In the genomic region with DNA sequence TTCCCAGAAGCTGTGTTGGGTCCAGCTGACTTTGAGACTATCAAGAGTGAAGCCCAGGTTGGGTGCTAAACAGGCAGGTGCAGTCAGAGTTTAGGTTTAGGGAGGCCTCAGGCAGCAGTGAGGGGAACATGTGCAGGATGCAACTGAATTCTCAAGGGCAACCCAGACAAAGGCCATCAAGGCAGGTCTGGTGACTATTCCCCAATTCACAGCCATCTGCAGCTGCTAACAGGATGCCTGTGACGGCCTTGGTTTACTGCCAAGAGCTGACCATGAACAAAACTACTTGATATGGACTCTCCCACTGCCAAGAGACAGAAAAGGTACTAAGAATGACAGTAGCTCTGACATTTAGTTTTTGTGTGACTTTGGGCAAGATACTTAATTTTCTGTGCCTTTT, we compare ENCODE assay signal across 11 cellular contexts. TPM values are rescaled to one million over a fixed set of nuclear protein-coding genes. Genes with fewer than 3 reads are reported as not detected.
DNase-seq lines count a peak whose midpoint lies in the region; ATAC-seq and TF ChIP-seq lines count a peak whose summit lies in the region.
"Had no signal": no experiment of that assay in that cellular context is flagged by ENCODE, and none has a peak within 500 bp of the region (broad histone marks: within the 10 kb centered on the region; RNA-seq: fewer than 3 reads in every experiment).

No MANE protein-coding gene starts in this region.

- no peak overlapping the region for H3K4me2 ChIP-seq in mesendoderm (ENCODE audit: low read length)

- H3K4me3 ChIP-seq in right atrium auricular region (no peak overlapping the region), mesendoderm (ENCODE audit: low read length) (no peak overlapping the region)

- TF ChIP-seq CTCF in brain (conservative IDR thresholded peaks at IDR 0.05) (no peak), right atrium auricular region (IDR thresholded peaks at IDR 0.05) (no peak)

- no peak overlapping the region for H4K8ac ChIP-seq in mesendoderm (ENCODE audit: low read depth, low read length)

- no peak overlapping the region for H3K18ac ChIP-seq in mesendoderm (ENCODE audit: low read length)

- H3K9ac ChIP-seq in mesendoderm (ENCODE audit: low read length) = no peak overlapping the region

- peaks cover 69% of the 10 kb centered on the region for H3K36me3 Mint-ChIP-seq in brain

- no peak overlapping the region for H3K4ac ChIP-seq in mesendoderm (ENCODE audit: low read depth, low read length)

- no peak overlapping the region for H2BK15ac ChIP-seq in mesendoderm (replicated peaks; ENCODE audit: low read depth)

- no peak overlapping the region for H2BK5ac ChIP-seq in mesendoderm (ENCODE audit: low read length)

- H3K9me3 ChIP-seq in right atrium auricular region = no peaks in the 10 kb centered on the region

- peaks cover 45% of the 10 kb centered on the region for H3K4me1 Mint-ChIP-seq in brain
- H3K4me1 Mint-ChIP-seq: activated naive CD8-positive, alpha-beta T cell treated with anti-CD3 and anti-CD28 coated beads for 36 hours had no signal

- no peak overlapping the region for H4K5ac ChIP-seq in mesendoderm (ENCODE audit: low read length)

- no peak overlapping the region for H3K56ac ChIP-seq in mesendoderm (ENCODE audit: low read length)

- no peaks in the 10 kb centered on the region for H3K79me2 ChIP-seq in mesendoderm (ENCODE audit: control insufficient read depth, insufficient read depth, low read length)

- H2AK5ac ChIP-seq in mesendoderm (ENCODE audit: low read length) = no peak overlapping the region

- H3K36me3 ChIP-seq in right atrium auricular region = peaks cover 38% of the 10 kb centered on the region
- H3K36me3 ChIP-seq in mesendoderm (ENCODE audit: control insufficient read depth, insufficient read depth, low read length) = peaks cover 7% of the 10 kb centered on the region

- no peak for ATAC-seq in HG02884 (IDR thresholded peaks at IDR 0.05; ENCODE audit: unreplicated experiment)

- peaks cover 7% of the 10 kb centered on the region for H3K27me3 Mint-ChIP-seq in brain
- H3K27me3 Mint-ChIP-seq: activated naive CD8-positive, alpha-beta T cell treated with anti-CD3 and anti-CD28 coated beads for 36 hours had no signal

- no peaks in the 10 kb centered on the region for H3K27me3 ChIP-seq in right atrium auricular region
- H3K27me3 ChIP-seq in mesendoderm (ENCODE audit: insufficient read depth, low read length, poor library complexity) = no peaks in the 10 kb centered on the region

- no peaks in the 10 kb centered on the region for H3K9me3 Mint-ChIP-seq in brain
- H3K9me3 Mint-ChIP-seq: activated naive CD8-positive, alpha-beta T cell treated with anti-CD3 and anti-CD28 coated beads for 36 hours; dendritic cell treated with granulocyte-macrophage colony-stimulating factor and Interleukin-4, amounts not matched to agents 40 ng/mL and 50 ng/mL, for 4 days had no signal

- WGBS in mesendoderm (ENCODE audit: extremely low coverage, insufficient coverage, low lambda C conversion rate) = no CpG with 5 or more reads among the region's 1 CpG

- peak overlapping the region in 4 of 5 experiments; percentile 76 to 92 (median 84) for H3K27ac Mint-ChIP-seq in brain
- H3K27ac Mint-ChIP-seq: activated naive CD8-positive, alpha-beta T cell treated with anti-CD3 and anti-CD28 coated beads for 36 hours; dendritic cell treated with granulocyte-macrophage colony-stimulating factor and Interleukin-4, amounts not matched to agents 40 ng/mL and 50 ng/mL, for 4 days had no signal

- H3K79me1 ChIP-seq in mesendoderm (ENCODE audit: low read length) = no peaks in the 10 kb centered on the region

- H2BK120ac ChIP-seq in mesendoderm (ENCODE audit: low read depth, low read length) = no peak overlapping the region

- H3K4me1 ChIP-seq in right atrium auricular region (peaks cover 0 to 21% of the 10 kb centered on the region in 2 donors), mesendoderm (ENCODE audit: control insufficient read depth, low read depth, low read length) (no peaks in the 10 kb centered on the region)

- peak; percentile 11 for DNase-seq in NCI-H345 (lab: John Stamatoyannopoulos, UW)
- no peak for DNase-seq in NCI-H345 treated with DMSO at 0.1 percent for 48 hours (lab: John Stamatoyannopoulos, UW; ENCODE audit: unreplicated experiment)
- peak; percentile 67 for DNase-seq in right atrium auricular region (ENCODE audit: low spot score)
- no peak for DNase-seq in KG1 (lab: John Stamatoyannopoulos, UW)
- no peak for DNase-seq in mesendoderm
- DNase-seq: activated naive CD8-positive, alpha-beta T cell treated with anti-CD3 and anti-CD28 coated beads for 36 hours; NCI-H510A had no signal

- H3K4me3 Mint-ChIP-seq in brain = no peak overlapping the region
- H3K4me3 Mint-ChIP-seq: activated naive CD8-positive, alpha-beta T cell treated with anti-CD3 and anti-CD28 coated beads for 36 hours; dendritic cell treated with granulocyte-macrophage colony-stimulating factor and Interleukin-4, amounts not matched to agents 40 ng/mL and 50 ng/mL, for 4 days had no signal

- no peak overlapping the region for H3K23ac ChIP-seq in mesendoderm (ENCODE audit: low read length)

- peak overlapping the region; percentile 68 to 79 for H3K27ac ChIP-seq in right atrium auricular region
- H3K27ac ChIP-seq in temporal lobe (ENCODE audit: low read depth, low read length) = peak overlapping the region; percentile 40
- H3K27ac ChIP-seq in mesendoderm (ENCODE audit: low read depth, low read length) = no peak overlapping the region

RNA-seq across cellular contexts. Expression of gene BCAR1, which starts 45.2 kb away (rescaled TPM):
- 76.8 TPM for polyA plus RNA-seq in brain (ENCODE audit: insufficient read depth, low read depth, low replicate concordance)
- total RNA-seq in right atrium auricular region = 10 to 100 TPM; 58.0 to 88.2 TPM
- 17.2 TPM for total RNA-seq in temporal lobe
- 108 TPM for polyA plus RNA-seq in mesendoderm (2013, experiment 1 of 2)
- 108 TPM for polyA plus RNA-seq in mesendoderm (2013, experiment 2 of 2)

Comparison
In these comparisons a context has a peak if more than half of its experiments do, and no peak if none do; other contexts are left out.
1. DNase-seq: peak in NCI-H345 (single experiment) and right atrium auricular region (single experiment); none in NCI-H345 treated with DMSO at 0.1 percent for 48 hours (single experiment), KG1 (single experiment) and mesendoderm (single experiment).